ENCODE assay signal across 8 cellular contexts in genomic region chr5:144169904-144170275, GRCh38. TPM values are rescaled to one million over a fixed set of nuclear protein-coding genes. Genes with fewer than 3 reads are reported as not detected.
DNase-seq lines count a peak whose midpoint lies in the region; ATAC-seq and TF ChIP-seq lines count a peak whose summit lies in the region.

No MANE protein-coding gene starts in this region.

- H3K27me3 ChIP-seq in iPS-18a (ENCODE audit: control insufficient read depth, insufficient read depth, low read length) = no peaks in the 10 kb centered on the region
- no peaks in the 10 kb centered on the region for H3K27me3 ChIP-seq in suprapubic skin

- H3K4me1 Mint-ChIP-seq in T-helper 2 cell treated with Interferon-gamma antibody and Interleukin-4, amounts not matched to agents 5 μg/mL and 100 μg/mL, for 36 hours (ENCODE audit: low read depth) = peaks cover 34% of the 10 kb centered on the region
- peaks cover 14% of the 10 kb centered on the region for H3K4me1 Mint-ChIP-seq in WTC11

- DNase-seq in T-helper 2 cell treated with Interferon-gamma antibody and Interleukin-4, amounts not matched to agents 5 μg/mL and 100 μg/mL, for 36 hours (ENCODE audit: low spot score) = no peak
- DNase-seq in T-helper 2 cell = no peak
- DNase-seq in WTC11 (ENCODE audit: low spot score) = no peak
- no peak for DNase-seq in suprapubic skin (ENCODE audit: low spot score in 2 of 2)
- DNase-seq in ureter (ENCODE audit: low spot score) = no peak
- DNase-seq in NCI-H69 (lab: John Stamatoyannopoulos, UW) = no peak
- DNase-seq in SKM-1 treated with dmso at 0.1 percent for 144 hours (lab: John Stamatoyannopoulos, UW; ENCODE audit: unreplicated experiment) = no peak

- peak overlapping the region; percentile 59 for H3K9ac ChIP-seq in iPS-18a (ENCODE audit: low read length)

- H3K27ac ChIP-seq in iPS-18a (ENCODE audit: low read length) = no peak overlapping the region
- H3K27ac ChIP-seq in suprapubic skin = peak overlapping the region; percentile 92

- H3K27me3 Mint-ChIP-seq in T-helper 2 cell treated with Interferon-gamma antibody and Interleukin-4, amounts not matched to agents 5 μg/mL and 100 μg/mL, for 36 hours (ENCODE audit: low read depth) = peaks cover 33% of the 10 kb centered on the region
- H3K27me3 Mint-ChIP-seq in WTC11 (ENCODE audit: low read depth) = no peaks in the 10 kb centered on the region

- H3K9me3 ChIP-seq in iPS-18a (ENCODE audit: control insufficient read depth, low read depth, low read length) (no peaks in the 10 kb centered on the region), suprapubic skin (no peaks in the 10 kb centered on the region)

- peak overlapping the region; percentile 75 for H3K4me3 ChIP-seq in iPS-18a (ENCODE audit: low read length)
- H3K4me3 ChIP-seq in suprapubic skin = peak overlapping the region; percentile 94

- 3% methylated on average over 12 of the region's 12 CpGs for WGBS in suprapubic skin

- H3K36me3 Mint-ChIP-seq in T-helper 2 cell treated with Interferon-gamma antibody and Interleukin-4, amounts not matched to agents 5 μg/mL and 100 μg/mL, for 36 hours (ENCODE audit: low read depth) = peaks cover 24% of the 10 kb centered on the region
- H3K36me3 Mint-ChIP-seq in WTC11 = peaks cover 26% of the 10 kb centered on the region

- TF ChIP-seq CTCF in WTC11 (IDR thresholded peaks at IDR 0.05) = no peak
- no peak for TF ChIP-seq CTCF in suprapubic skin (IDR thresholded peaks at IDR 0.05)

- CTCF ChIA-PET in WTC11 (lab: Charles Lee) = interaction anchor here (0.5 to 1.5 kb wide), 3 partner anchors 15 to 292 kb away, joined by 3 to 11 read pairs (median 3); no protein-coding TSS in a partner anchor

- no peak for ATAC-seq in WTC11

- peak overlapping the region; percentile 91 for H3K4me3 Mint-ChIP-seq in T-helper 2 cell treated with Interferon-gamma antibody and Interleukin-4, amounts not matched to agents 5 μg/mL and 100 μg/mL, for 36 hours
- peak overlapping the region; percentile 85 for H3K4me3 Mint-ChIP-seq in WTC11

- H3K27ac Mint-ChIP-seq in T-helper 2 cell treated with Interferon-gamma antibody and Interleukin-4, amounts not matched to agents 5 μg/mL and 100 μg/mL, for 36 hours = peak overlapping the region; percentile 90
- peak overlapping the region; percentile 48 for H3K27ac Mint-ChIP-seq in WTC11

- H3K4me1 ChIP-seq in iPS-18a (ENCODE audit: control insufficient read depth, low read depth, low read length) (peaks cover 7% of the 10 kb centered on the region), suprapubic skin (peaks cover 23% of the 10 kb centered on the region)

- H3K36me3 ChIP-seq in iPS-18a (ENCODE audit: control insufficient read depth, low read depth, low read length) (peaks cover 23% of the 10 kb centered on the region), suprapubic skin (peaks cover 8% of the 10 kb centered on the region)

- H3K9me3 Mint-ChIP-seq in T-helper 2 cell treated with Interferon-gamma antibody and Interleukin-4, amounts not matched to agents 5 μg/mL and 100 μg/mL, for 36 hours = peaks cover 4% of the 10 kb centered on the region
- H3K9me3 Mint-ChIP-seq in WTC11 = peaks cover 5% of the 10 kb centered on the region

- TF ChIP-seq EP300 in suprapubic skin (IDR thresholded peaks at IDR 0.05) = no peak

- TF ChIP-seq POLR2A in suprapubic skin (IDR thresholded peaks at IDR 0.05) = no peak

- POLR2A ChIA-PET in WTC11 (lab: Charles Lee) = no interaction called here

TF ChIP-seq in WTC11, 78 proteins besides CTCF, POLR2A, EP300 and RAD21:
- TF ChIP-seq ZNF512 (CRISPR knock-in tag; IDR thresholded peaks at IDR 0.05; ENCODE audit: borderline replicate concordance) = no peak
- TF ChIP-seq CBFB (CRISPR knock-in tag; IDR thresholded peaks at IDR 0.05; ENCODE audit: low read depth) = no peak
- TF ChIP-seq ZNF232 (CRISPR knock-in tag; IDR thresholded peaks at IDR 0.05) = no peak
- TF ChIP-seq ZNF121 (CRISPR knock-in tag; IDR thresholded peaks at IDR 0.05) = no peak

RNA-seq across cellular contexts. Expression of gene YIPF5, which starts 0.6 kb away (rescaled TPM):
- total RNA-seq in WTC11 (2021) = 33.8 to 39.2 TPM (median 37.7 TPM) in 3 replicates
- total RNA-seq in suprapubic skin = 10 to 100 TPM; 28.1 to 50.5 (median 45.0) TPM
- 45.0 TPM for total RNA-seq in ureter

RNA-seq across cellular contexts. Expression of gene KCTD16, which starts 0.8 kb away (rescaled TPM):
- 0.20 to 0.73 TPM (median 0.34 TPM) in 3 replicates for total RNA-seq in WTC11 (2021)
- under 1 TPM in 1 of 4 donors, not detected in 3; 0.03 TPM for total RNA-seq in suprapubic skin
- total RNA-seq in ureter = 0.18 TPM
